ENCODE assay signal across 30 cellular contexts in the genomic region with DNA sequence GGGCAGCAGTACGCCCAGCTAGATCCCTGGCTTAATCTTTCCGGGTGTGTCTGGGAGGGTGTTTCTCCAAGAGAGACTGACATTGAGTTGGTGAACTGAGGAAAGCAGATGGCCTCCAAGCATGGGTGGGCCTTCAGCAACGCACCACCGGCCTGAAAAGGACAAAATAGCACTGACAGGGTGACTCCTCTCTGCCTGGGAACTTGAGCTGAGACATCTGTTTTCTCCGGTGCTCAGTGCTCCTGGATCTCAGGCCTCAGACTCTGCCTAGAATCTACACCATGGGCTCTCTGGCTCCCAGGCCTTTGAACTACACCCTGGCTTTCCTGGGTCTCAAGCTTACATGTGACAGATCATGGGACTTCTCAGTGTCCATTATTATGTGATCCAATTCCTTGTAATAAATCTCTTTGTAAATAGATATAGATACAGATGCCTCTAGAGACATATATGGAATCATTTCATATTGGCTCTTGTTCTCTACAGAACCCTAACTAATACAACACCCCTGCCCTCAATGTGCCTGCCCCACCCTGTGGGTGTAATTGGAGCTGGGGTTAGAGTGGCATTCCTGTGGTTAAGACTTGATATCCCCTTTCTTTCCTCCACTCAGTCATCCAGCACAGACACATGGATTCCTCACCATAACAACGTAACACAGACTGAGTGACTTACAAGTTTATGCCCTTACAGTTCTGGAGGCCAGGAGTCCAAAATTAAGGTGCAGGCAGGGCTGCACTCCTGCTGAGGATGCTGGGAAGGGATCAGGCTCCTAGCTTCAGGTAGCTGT. TPM values are rescaled to one million over a fixed set of nuclear protein-coding genes. Genes with fewer than 3 reads are reported as not detected.
"Had no signal": no experiment of that assay in that cellular context is flagged by ENCODE, and none has a peak within 500 bp of the region (broad histone marks: within the 10 kb centered on the region; RNA-seq: fewer than 3 reads in every experiment).

No MANE protein-coding gene starts in this region.

- H3K27ac ChIP-seq: ascending aorta, brain microvascular endothelial cell, RWPE1, SJSA1 had no signal

- ATAC-seq: activated CD4-positive, CD25-positive, alpha-beta regulatory T cell treated with anti-CD3 and anti-CD28 coated beads, Interleukin-2, amount 50 U/mL, for 24 hours; activated CD8-positive, alpha-beta T cell treated with anti-CD3 and anti-CD28 coated beads for 36 hours; activated naive CD4-positive, alpha-beta T cell treated with anti-CD3 and anti-CD28 coated beads, Interleukin-2, amount 50 U/mL, for 72 hours; activated naive CD8-positive, alpha-beta T cell treated with anti-CD3 and anti-CD28 coated beads, Interleukin-2, amount 50 U/mL, for 24 hours; K562; Panc1; SK-N-SH treated with all-trans-retinoic acid at 6 μM for 48 hours had no signal

- H3K36me3 ChIP-seq: ascending aorta, brain microvascular endothelial cell, SJSA1 had no signal

- H3K9me3 ChIP-seq: ascending aorta, SJSA1 had no signal

- H3K27me3 ChIP-seq: ascending aorta, brain microvascular endothelial cell had no signal

- FAIRE-seq: K562 had no signal

- H3K4me3 ChIP-seq: ascending aorta, K562, SJSA1 had no signal

- H3K4me1 ChIP-seq: ascending aorta, SJSA1 had no signal

- DNase-seq: activated CD4-positive, alpha-beta T cell treated with anti-CD3 and anti-CD28 coated beads for 4 hours; activated CD8-positive, alpha-beta memory T cell treated with anti-CD3 and anti-CD28 coated beads, Interleukin-2, amount 50 U/mL, for 48 hours; activated CD8-positive, alpha-beta T cell treated with anti-CD3 and anti-CD28 coated beads for 36 hours; activated effector memory CD4-positive, alpha-beta T cell treated with anti-CD3 and anti-CD28 coated beads, Interleukin-2, amount 50 U/mL, for 16 hours; activated naive CD4-positive, alpha-beta T cell treated with Interleukin-2 at 50 U/mL for 16 hours; activated naive CD8-positive, alpha-beta T cell treated with anti-CD3 and anti-CD28 coated beads, Interleukin-2, amount 50 U/mL, for 24 hours; activated T-cell treated with anti-CD3 and anti-CD28 coated beads, Interleukin-2, amount 50 U/mL, for 1 hour; amniotic stem cell; brain microvascular endothelial cell; Karpas-422; NCI-H1105 treated with DMSO at 0.1 percent for 48 hours; NCI-H1436 treated with DMSO at 0.1 percent for 48 hours; NCI-H187; NCI-H2081; NCI-H510A treated with DMSO at 0.1 percent for 48 hours; NCI-H69; NK-92 treated with Interleukin-12 subunit alpha and Interleukin-12 subunit beta, amount 100 ng/mL, for 24 hours; OCI-M1; Right ventricle myocardium superior; SW 1271 had no signal

RNA-seq across cellular contexts. Expression of gene C6orf118, which starts 43.0 kb away (rescaled TPM):
- total RNA-seq: activated CD8-positive, alpha-beta T cell treated with anti-CD3 and anti-CD28 coated beads for 36 hours; activated naive CD4-positive, alpha-beta T cell treated with anti-CD3 and anti-CD28 coated beads, Interleukin-2, amount 50 U/mL, for 72 hours; ascending aorta; cardiac septum; K562; Right ventricle myocardium superior; SJSA1; T-helper 1 cell treated with Interleukin-12 subunit alpha and Interleukin-12 subunit beta and Interleukin-4 antibody, amounts not matched to agents 30 ng/mL and 1 ng/mL, for 36 hours had no signal
- polyA plus RNA-seq: K562 had no signal
